ENCODE assay signal across 1 cellular context in the genomic region with DNA sequence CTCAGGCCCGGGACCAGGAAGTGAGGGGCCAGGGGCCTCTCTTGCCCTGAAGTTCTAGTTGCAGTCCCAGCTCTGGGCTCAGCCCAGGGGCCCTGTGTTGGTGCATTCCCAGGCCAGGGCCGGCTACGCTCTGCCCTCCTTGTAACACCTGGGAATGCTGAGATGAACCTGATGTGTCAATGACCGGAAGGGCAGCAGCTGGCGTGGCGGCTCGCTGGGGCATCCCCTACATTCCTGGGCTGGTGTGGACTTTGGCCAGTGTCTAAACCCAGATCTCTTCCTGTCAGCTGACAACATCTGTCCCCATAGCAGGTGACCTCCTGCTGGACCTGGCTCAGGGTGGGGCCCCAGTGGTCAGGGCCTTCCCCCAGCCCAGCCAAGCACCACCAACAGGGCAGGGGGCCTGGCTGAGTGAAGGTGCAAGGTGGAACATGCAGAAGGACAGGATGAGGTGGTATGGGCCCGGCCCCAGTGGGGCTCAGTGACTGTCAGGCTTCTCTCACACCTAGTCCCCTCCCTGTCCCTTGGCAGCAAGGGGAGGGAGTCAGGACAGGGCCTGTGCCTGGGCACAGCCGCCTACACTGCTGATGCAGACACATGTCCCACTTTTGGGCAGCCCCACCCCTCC.
A peak's percentile ranks its signal among the peaks of the same experiment; 100 is the strongest.
TF ChIP-seq lines count a peak whose summit lies in the region.

No MANE protein-coding gene starts in this region.

TF ChIP-seq in HepG2, 621 proteins besides CTCF, POLR2A, EP300 and RAD21 (continued from another document and continues in another):
- no peak for TF ChIP-seq RFX1 (IDR thresholded peaks at IDR 0.05)
- TF ChIP-seq THAP11 (CRISPR knock-in tag; IDR thresholded peaks at IDR 0.05) = peak; percentile 82
- peak; percentile 100 for TF ChIP-seq RELA (CRISPR knock-in tag; IDR thresholded peaks at IDR 0.05)
- peak; percentile 39 for TF ChIP-seq ASH2L (IDR thresholded peaks at IDR 0.05; ENCODE audit: insufficient read length, low read depth, low read length)
- no peak; the same call in 1 of the 2 replicates for TF ChIP-seq NFKB2 (CRISPR knock-in tag; IDR thresholded peaks at IDR 0.05; ENCODE audit: borderline replicate concordance)
- TF ChIP-seq AKAP8 (CRISPR knock-in tag; IDR thresholded peaks at IDR 0.05) = peak; percentile 98
- no peak; the same call in 1 of the 2 replicates for TF ChIP-seq ZNF775 (CRISPR knock-in tag; IDR thresholded peaks at IDR 0.05; ENCODE audit: borderline replicate concordance)
- TF ChIP-seq ARNT2 (CRISPR knock-in tag; IDR thresholded peaks at IDR 0.05; ENCODE audit: low read depth) = peak; percentile 65; the same call in 1 of the 2 replicates
- no peak; the same call in 1 of the 2 replicates for TF ChIP-seq ARID2 (CRISPR knock-in tag; IDR thresholded peaks at IDR 0.05; ENCODE audit: borderline replicate concordance)
- TF ChIP-seq TSC22D2 (CRISPR knock-in tag; IDR thresholded peaks at IDR 0.05; ENCODE audit: borderline replicate concordance) = no peak
- peak; percentile 97 for TF ChIP-seq HNF4G (IDR thresholded peaks at IDR 0.05; ENCODE audit: borderline replicate concordance, low read depth, low read length)
- TF ChIP-seq HNF4G (CRISPR knock-in tag; IDR thresholded peaks at IDR 0.05; ENCODE audit: borderline replicate concordance, low read depth) = peak; percentile 100
- peak; percentile 100 for TF ChIP-seq ZNF431 (CRISPR knock-in tag; IDR thresholded peaks at IDR 0.05; ENCODE audit: borderline replicate concordance, low read depth)
- TF ChIP-seq CREM (IDR thresholded peaks at IDR 0.05) = peak; percentile 82
- no peak for TF ChIP-seq CREM (CRISPR knock-in tag; IDR thresholded peaks at IDR 0.05)
- TF ChIP-seq NFIB (CRISPR knock-in tag; IDR thresholded peaks at IDR 0.05; ENCODE audit: borderline replicate concordance) = no peak
- 0 out of 2 replicates have a peak, but pooled peaks have one; percentile 72 for TF ChIP-seq ZNF34 (CRISPR knock-in tag; IDR thresholded peaks at IDR 0.05; ENCODE audit: borderline replicate concordance)
- peak; percentile 85; the same call in 1 of the 2 replicates for TF ChIP-seq ZNF746 (CRISPR knock-in tag; IDR thresholded peaks at IDR 0.05)
- 0 out of 2 replicates have a peak, but pooled peaks have one; percentile 40 for TF ChIP-seq ZNF44 (CRISPR knock-in tag; IDR thresholded peaks at IDR 0.05)
- TF ChIP-seq, protein P1, sequence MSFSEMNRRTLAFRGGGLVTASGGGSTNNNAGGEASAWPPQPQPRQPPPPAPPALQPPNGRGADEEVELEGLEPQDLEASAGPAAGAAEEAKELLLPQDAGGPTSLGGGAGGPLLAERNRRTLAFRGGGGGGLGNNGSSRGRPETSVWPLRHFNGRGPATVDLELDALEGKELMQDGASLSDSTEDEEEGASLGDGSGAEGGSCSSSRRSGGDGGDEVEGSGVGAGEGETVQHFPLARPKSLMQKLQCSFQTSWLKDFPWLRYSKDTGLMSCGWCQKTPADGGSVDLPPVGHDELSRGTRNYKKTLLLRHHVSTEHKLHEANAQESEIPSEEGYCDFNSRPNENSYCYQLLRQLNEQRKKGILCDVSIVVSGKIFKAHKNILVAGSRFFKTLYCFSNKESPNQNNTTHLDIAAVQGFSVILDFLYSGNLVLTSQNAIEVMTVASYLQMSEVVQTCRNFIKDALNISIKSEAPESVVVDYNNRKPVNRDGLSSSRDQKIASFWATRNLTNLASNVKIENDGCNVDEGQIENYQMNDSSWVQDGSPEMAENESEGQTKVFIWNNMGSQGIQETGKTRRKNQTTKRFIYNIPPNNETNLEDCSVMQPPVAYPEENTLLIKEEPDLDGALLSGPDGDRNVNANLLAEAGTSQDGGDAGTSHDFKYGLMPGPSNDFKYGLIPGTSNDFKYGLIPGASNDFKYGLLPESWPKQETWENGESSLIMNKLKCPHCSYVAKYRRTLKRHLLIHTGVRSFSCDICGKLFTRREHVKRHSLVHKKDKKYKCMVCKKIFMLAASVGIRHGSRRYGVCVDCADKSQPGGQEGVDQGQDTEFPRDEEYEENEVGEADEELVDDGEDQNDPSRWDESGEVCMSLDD (CRISPR knock-in tag; IDR thresholded peaks at IDR 0.05; ENCODE audit: borderline replicate concordance) = peak; percentile 85; the same call in 1 of the 2 replicates
- TF ChIP-seq, protein P2, sequence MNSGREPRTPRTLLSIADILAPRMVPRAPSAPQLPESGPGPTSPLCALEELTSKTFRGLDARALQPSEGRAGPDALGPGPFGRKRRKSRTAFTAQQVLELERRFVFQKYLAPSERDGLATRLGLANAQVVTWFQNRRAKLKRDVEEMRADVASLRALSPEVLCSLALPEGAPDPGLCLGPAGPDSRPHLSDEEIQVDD (CRISPR knock-in tag; IDR thresholded peaks at IDR 0.05; ENCODE audit: borderline replicate concordance) = no peak
- TF ChIP-seq ATRX (CRISPR knock-in tag; IDR thresholded peaks at IDR 0.05; ENCODE audit: borderline replicate concordance) = no peak
- 0 out of 2 replicates have a peak, but pooled peaks have one; percentile 23 for TF ChIP-seq ZNF777 (CRISPR knock-in tag; IDR thresholded peaks at IDR 0.05)
- peak; percentile 79; the same call in 1 of the 2 replicates for TF ChIP-seq ZNF234 (CRISPR knock-in tag; conservative IDR thresholded peaks at IDR 0.05)
- peak; percentile 97 for TF ChIP-seq ESRRA (CRISPR knock-in tag; IDR thresholded peaks at IDR 0.05; ENCODE audit: low read depth)
- peak; percentile 93 for TF ChIP-seq ZFP1 (CRISPR knock-in tag; IDR thresholded peaks at IDR 0.05)
- TF ChIP-seq, protein P3, sequence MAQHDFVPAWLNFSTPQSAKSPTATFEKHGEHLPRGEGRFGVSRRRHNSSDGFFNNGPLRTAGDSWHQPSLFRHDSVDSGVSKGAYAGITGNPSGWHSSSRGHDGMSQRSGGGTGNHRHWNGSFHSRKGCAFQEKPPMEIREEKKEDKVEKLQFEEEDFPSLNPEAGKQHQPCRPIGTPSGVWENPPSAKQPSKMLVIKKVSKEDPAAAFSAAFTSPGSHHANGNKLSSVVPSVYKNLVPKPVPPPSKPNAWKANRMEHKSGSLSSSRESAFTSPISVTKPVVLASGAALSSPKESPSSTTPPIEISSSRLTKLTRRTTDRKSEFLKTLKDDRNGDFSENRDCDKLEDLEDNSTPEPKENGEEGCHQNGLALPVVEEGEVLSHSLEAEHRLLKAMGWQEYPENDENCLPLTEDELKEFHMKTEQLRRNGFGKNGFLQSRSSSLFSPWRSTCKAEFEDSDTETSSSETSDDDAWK (CRISPR knock-in tag; IDR thresholded peaks at IDR 0.05) = no peak
- TF ChIP-seq TAF15 (IDR thresholded peaks at IDR 0.05; ENCODE audit: low read depth, low read length, poor library complexity, severe bottlenecking) = no peak
- no peak for TF ChIP-seq ZNF672 (CRISPR knock-in tag; IDR thresholded peaks at IDR 0.05)
- TF ChIP-seq CEBPB (IDR thresholded peaks at IDR 0.05; ENCODE audit: borderline replicate concordance, low read depth, low read length) = peak; percentile 75; the same call in 1 of the 2 replicates
- no peak for TF ChIP-seq KDM5A (IDR thresholded peaks at IDR 0.05; ENCODE audit: borderline replicate concordance, low read length)
- TF ChIP-seq, protein P4, sequence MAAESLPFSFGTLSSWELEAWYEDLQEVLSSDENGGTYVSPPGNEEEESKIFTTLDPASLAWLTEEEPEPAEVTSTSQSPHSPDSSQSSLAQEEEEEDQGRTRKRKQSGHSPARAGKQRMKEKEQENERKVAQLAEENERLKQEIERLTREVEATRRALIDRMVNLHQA (CRISPR knock-in tag; IDR thresholded peaks at IDR 0.05) = 0 out of 2 replicates have a peak, but pooled peaks have one; percentile 21
- TF ChIP-seq, protein P5, sequence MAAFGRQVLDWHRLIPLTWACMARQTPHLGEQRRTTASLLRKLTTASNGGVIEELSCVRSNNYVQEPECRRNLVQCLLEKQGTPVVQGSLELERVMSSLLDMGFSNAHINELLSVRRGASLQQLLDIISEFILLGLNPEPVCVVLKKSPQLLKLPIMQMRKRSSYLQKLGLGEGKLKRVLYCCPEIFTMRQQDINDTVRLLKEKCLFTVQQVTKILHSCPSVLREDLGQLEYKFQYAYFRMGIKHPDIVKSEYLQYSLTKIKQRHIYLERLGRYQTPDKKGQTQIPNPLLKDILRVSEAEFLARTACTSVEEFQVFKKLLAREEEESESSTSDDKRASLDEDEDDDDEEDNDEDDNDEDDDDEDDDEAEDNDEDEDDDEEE (CRISPR knock-in tag; IDR thresholded peaks at IDR 0.05) = peak; percentile 38
- 0 out of 2 replicates have a peak, but pooled peaks have one; percentile 21 for TF ChIP-seq ZKSCAN1 (IDR thresholded peaks at IDR 0.05; ENCODE audit: low read length)
- TF ChIP-seq ELF1 (CRISPR knock-in tag; IDR thresholded peaks at IDR 0.05) = peak; percentile 94
- peak; percentile 91; the same call in 2 of the 3 replicates for TF ChIP-seq MXI1 (IDR thresholded peaks at IDR 0.05; ENCODE audit: borderline replicate concordance, low read depth, low read length)
- TF ChIP-seq, protein P6, sequence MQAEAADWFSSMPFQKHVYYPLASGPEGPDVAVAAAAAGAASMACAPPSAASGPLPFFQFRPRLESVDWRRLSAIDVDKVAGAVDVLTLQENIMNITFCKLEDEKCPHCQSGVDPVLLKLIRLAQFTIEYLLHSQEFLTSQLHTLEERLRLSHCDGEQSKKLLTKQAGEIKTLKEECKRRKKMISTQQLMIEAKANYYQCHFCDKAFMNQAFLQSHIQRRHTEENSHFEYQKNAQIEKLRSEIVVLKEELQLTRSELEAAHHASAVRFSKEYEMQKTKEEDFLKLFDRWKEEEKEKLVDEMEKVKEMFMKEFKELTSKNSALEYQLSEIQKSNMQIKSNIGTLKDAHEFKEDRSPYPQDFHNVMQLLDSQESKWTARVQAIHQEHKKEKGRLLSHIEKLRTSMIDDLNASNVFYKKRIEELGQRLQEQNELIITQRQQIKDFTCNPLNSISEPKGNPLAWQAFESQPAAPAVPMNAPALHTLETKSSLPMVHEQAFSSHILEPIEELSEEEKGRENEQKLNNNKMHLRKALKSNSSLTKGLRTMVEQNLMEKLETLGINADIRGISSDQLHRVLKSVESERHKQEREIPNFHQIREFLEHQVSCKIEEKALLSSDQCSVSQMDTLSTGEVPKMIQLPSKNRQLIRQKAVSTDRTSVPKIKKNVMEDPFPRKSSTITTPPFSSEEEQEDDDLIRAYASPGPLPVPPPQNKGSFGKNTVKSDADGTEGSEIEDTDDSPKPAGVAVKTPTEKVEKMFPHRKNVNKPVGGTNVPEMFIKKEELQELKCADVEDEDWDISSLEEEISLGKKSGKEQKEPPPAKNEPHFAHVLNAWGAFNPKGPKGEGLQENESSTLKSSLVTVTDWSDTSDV (CRISPR knock-in tag; IDR thresholded peaks at IDR 0.05) = no peak
- TF ChIP-seq ZBTB7A (CRISPR knock-in tag; IDR thresholded peaks at IDR 0.05) = peak; percentile 54; the same call in 1 of the 2 replicates
- no peak for TF ChIP-seq ZFYVE20 (CRISPR knock-in tag; IDR thresholded peaks at IDR 0.05; ENCODE audit: borderline replicate concordance, low read depth)
- TF ChIP-seq ZSCAN12 (CRISPR knock-in tag; IDR thresholded peaks at IDR 0.05) = peak; percentile 38; the same call in 1 of the 2 replicates
- TF ChIP-seq EEA1 (CRISPR knock-in tag; IDR thresholded peaks at IDR 0.05; ENCODE audit: borderline replicate concordance) = no peak
- no peak for TF ChIP-seq NFE2L1 (CRISPR knock-in tag; IDR thresholded peaks at IDR 0.05; ENCODE audit: borderline replicate concordance)
- no peak for TF ChIP-seq ZNF75D (CRISPR knock-in tag; IDR thresholded peaks at IDR 0.05; ENCODE audit: borderline replicate concordance)
- TF ChIP-seq GATAD1 (CRISPR knock-in tag; IDR thresholded peaks at IDR 0.05) = peak; percentile 85
- TF ChIP-seq, protein P7, sequence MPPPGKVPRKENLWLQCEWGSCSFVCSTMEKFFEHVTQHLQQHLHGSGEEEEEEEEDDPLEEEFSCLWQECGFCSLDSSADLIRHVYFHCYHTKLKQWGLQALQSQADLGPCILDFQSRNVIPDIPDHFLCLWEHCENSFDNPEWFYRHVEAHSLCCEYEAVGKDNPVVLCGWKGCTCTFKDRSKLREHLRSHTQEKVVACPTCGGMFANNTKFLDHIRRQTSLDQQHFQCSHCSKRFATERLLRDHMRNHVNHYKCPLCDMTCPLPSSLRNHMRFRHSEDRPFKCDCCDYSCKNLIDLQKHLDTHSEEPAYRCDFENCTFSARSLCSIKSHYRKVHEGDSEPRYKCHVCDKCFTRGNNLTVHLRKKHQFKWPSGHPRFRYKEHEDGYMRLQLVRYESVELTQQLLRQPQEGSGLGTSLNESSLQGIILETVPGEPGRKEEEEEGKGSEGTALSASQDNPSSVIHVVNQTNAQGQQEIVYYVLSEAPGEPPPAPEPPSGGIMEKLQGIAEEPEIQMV (CRISPR knock-in tag; IDR thresholded peaks at IDR 0.05; ENCODE audit: low read depth) = no peak
- 0 out of 2 replicates have a peak, but pooled peaks have one; percentile 12 for TF ChIP-seq ZNF24 (IDR thresholded peaks at IDR 0.05)
- no peak for TF ChIP-seq ZNF737 (CRISPR knock-in tag; IDR thresholded peaks at IDR 0.05; ENCODE audit: borderline replicate concordance)
- TF ChIP-seq, protein P8, sequence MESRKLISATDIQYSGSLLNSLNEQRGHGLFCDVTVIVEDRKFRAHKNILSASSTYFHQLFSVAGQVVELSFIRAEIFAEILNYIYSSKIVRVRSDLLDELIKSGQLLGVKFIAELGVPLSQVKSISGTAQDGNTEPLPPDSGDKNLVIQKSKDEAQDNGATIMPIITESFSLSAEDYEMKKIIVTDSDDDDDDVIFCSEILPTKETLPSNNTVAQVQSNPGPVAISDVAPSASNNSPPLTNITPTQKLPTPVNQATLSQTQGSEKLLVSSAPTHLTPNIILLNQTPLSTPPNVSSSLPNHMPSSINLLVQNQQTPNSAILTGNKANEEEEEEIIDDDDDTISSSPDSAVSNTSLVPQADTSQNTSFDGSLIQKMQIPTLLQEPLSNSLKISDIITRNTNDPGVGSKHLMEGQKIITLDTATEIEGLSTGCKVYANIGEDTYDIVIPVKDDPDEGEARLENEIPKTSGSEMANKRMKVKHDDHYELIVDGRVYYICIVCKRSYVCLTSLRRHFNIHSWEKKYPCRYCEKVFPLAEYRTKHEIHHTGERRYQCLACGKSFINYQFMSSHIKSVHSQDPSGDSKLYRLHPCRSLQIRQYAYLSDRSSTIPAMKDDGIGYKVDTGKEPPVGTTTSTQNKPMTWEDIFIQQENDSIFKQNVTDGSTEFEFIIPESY (CRISPR knock-in tag; IDR thresholded peaks at IDR 0.05) = peak; percentile 93
- TF ChIP-seq, protein P9, sequence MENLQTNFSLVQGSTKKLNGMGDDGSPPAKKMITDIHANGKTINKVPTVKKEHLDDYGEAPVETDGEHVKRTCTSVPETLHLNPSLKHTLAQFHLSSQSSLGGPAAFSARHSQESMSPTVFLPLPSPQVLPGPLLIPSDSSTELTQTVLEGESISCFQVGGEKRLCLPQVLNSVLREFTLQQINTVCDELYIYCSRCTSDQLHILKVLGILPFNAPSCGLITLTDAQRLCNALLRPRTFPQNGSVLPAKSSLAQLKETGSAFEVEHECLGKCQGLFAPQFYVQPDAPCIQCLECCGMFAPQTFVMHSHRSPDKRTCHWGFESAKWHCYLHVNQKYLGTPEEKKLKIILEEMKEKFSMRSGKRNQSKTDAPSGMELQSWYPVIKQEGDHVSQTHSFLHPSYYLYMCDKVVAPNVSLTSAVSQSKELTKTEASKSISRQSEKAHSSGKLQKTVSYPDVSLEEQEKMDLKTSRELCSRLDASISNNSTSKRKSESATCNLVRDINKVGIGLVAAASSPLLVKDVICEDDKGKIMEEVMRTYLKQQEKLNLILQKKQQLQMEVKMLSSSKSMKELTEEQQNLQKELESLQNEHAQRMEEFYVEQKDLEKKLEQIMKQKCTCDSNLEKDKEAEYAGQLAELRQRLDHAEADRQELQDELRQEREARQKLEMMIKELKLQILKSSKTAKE (CRISPR knock-in tag; IDR thresholded peaks at IDR 0.05; ENCODE audit: borderline replicate concordance) = peak; percentile 98
- TF ChIP-seq NCOA5 (CRISPR knock-in tag; IDR thresholded peaks at IDR 0.05) = no peak
